ENCODE assay signal across 8 cellular contexts in genomic region chrX:40580537-40581332, GRCh38. TPM values are rescaled to one million over a fixed set of nuclear protein-coding genes. Genes with fewer than 3 reads are reported as not detected.
DNase-seq lines count a peak whose midpoint lies in the region; ATAC-seq and TF ChIP-seq lines count a peak whose summit lies in the region.

ATP6AP2 (plus strand) TSS chrX:40580970; CDS start chrX:40581066, 96 bp downstream.

- H3K79me1 ChIP-seq in H9 (ENCODE audit: insufficient read depth, low read depth, low read length, poor library complexity, severe bottlenecking), result peaks cover 6% of the 10 kb centered on the region

- DNase-seq in ELR (ENCODE audit: low read depth) (peak; percentile 94), H9 (peak; percentile 97), MG63 (peak; percentile 84), SHP77 treated with DMSO at 0.1 percent for 48 hours (lab: John Stamatoyannopoulos, UW) (peak; percentile 74), activated gamma-delta T cell (lab: John Stamatoyannopoulos, UW) (peak; percentile 67), fibroblast of the conjunctiva (ENCODE audit: low read depth) (peak; percentile 85), nephron progenitor cell (peak; percentile 83)
- DNase-seq in stimulated activated naive CD8-positive, alpha-beta T cell treated with anti-CD3 and anti-CD28 coated beads, Interleukin-15, amount 100 ng/mL, for 72 hours, result peak; percentile 82 to 92

- H3K4me3 Mint-ChIP-seq in H9 (peak within 1 kb of the TSS; percentile 83 to 88), nephron progenitor cell (peak within 1 kb of the TSS; percentile 88)
- H3K4me3 Mint-ChIP-seq in stimulated activated naive CD8-positive, alpha-beta T cell treated with anti-CD3 and anti-CD28 coated beads, Interleukin-15, amount 100 ng/mL, for 72 hours, result peak within 1 kb of the TSS; percentile 95 to 99

- H3K4ac ChIP-seq in H9 (ENCODE audit: low read depth, low read length), result no peak within 1 kb of the TSS

- H3K9ac ChIP-seq in H9 (ENCODE audit: extremely low read depth, insufficient read length, low read length), result peak within 1 kb of the TSS; percentile 75

- no peak within 1 kb of the TSS for H4K5ac ChIP-seq in H9 (ENCODE audit: insufficient read length, low read depth, low read length)

- peaks cover 10% of the 10 kb centered on the region; the same call in 1 of the 2 replicates for H3K79me2 ChIP-seq in H9 (ENCODE audit: insufficient read depth, low read length)

- no peak within 1 kb of the TSS for H2AK5ac ChIP-seq in H9 (ENCODE audit: insufficient read length, low read length)

- H2BK15ac ChIP-seq in H9 (ENCODE audit: low read depth, low read length), result no peak within 1 kb of the TSS

- H3K27ac Mint-ChIP-seq in H9 (peak within 1 kb of the TSS in 1 of 3 experiments; percentile 94; a peak in 4 of 7 replicates), nephron progenitor cell (peak within 1 kb of the TSS; percentile 45)
- peak within 1 kb of the TSS; percentile 96 to 99 for H3K27ac Mint-ChIP-seq in stimulated activated naive CD8-positive, alpha-beta T cell treated with anti-CD3 and anti-CD28 coated beads, Interleukin-15, amount 100 ng/mL, for 72 hours

- peak within 1 kb of the TSS; percentile 77 for H3K4me3 ChIP-seq in MG63

- H2AFZ ChIP-seq in H9 (ENCODE audit: low read length), result no peak within 1 kb of the TSS

- peak within 1 kb of the TSS; percentile 76 for H3K18ac ChIP-seq in H9 (ENCODE audit: insufficient read length, low read depth, low read length)

- no peak within 1 kb of the TSS for H2BK120ac ChIP-seq in H9 (ENCODE audit: low read depth, low read length, poor library complexity, severe bottlenecking)

- H3K4me2 ChIP-seq in H9 (ENCODE audit: insufficient read depth, insufficient read length, low read length), result peak within 1 kb of the TSS; percentile 80

- no peak within 1 kb of the TSS for H2BK20ac ChIP-seq in H9 (ENCODE audit: low read depth, low read length, poor library complexity, severe bottlenecking)

- H3K4me1 Mint-ChIP-seq in H9 (peaks cover 7 to 10% of the 10 kb centered on the region in 2 experiments; a peak in 3 of 4 replicates), nephron progenitor cell (peaks cover 10% of the 10 kb centered on the region)
- H3K4me1 Mint-ChIP-seq in stimulated activated naive CD8-positive, alpha-beta T cell treated with anti-CD3 and anti-CD28 coated beads, Interleukin-15, amount 100 ng/mL, for 72 hours, result peaks cover 42% of the 10 kb centered on the region

- H3T11ph ChIP-seq in H9 (ENCODE audit: low read length), result no peak within 1 kb of the TSS

- H4K20me1 ChIP-seq in H9 (ENCODE audit: control insufficient read depth, insufficient read depth, insufficient read length), result no peaks in the 10 kb centered on the region

- no peak within 1 kb of the TSS for H3K27ac ChIP-seq in H9 (ENCODE audit: insufficient read length, low read depth, low read length)

- no peak within 1 kb of the TSS for H4K91ac ChIP-seq in H9 (ENCODE audit: insufficient read length, low read depth, low read length)

- H4K8ac ChIP-seq in H9 (replicated peaks; ENCODE audit: insufficient read length, low read depth, low read length), result no peak within 1 kb of the TSS

- WGBS in H9 (ENCODE audit: extremely low coverage, insufficient read length, low lambda C conversion rate), result no CpG with 5 or more reads among the region's 89 CpGs

- no peak within 1 kb of the TSS for H2BK5ac ChIP-seq in H9 (ENCODE audit: insufficient read length, low read length)

- peaks cover 2% of the 10 kb centered on the region; the same call in 1 of the 2 replicates for H3K27me3 Mint-ChIP-seq in H9 (ENCODE audit: low read depth)
- peaks cover 10% of the 10 kb centered on the region for H3K27me3 Mint-ChIP-seq in nephron progenitor cell (ENCODE audit: low read depth, poor library complexity)
- H3K27me3 Mint-ChIP-seq in stimulated activated naive CD8-positive, alpha-beta T cell treated with anti-CD3 and anti-CD28 coated beads, Interleukin-15, amount 100 ng/mL, for 72 hours, result no peaks in the 10 kb centered on the region

- H3K36me3 Mint-ChIP-seq in H9 (ENCODE audit: insufficient read depth in 1 of 3, low read depth in 3 of 3) (peaks cover 0 to 2% (median 0%) of the 10 kb centered on the region in 3 experiments; a peak in 3 of 7 replicates), nephron progenitor cell (ENCODE audit: low read depth) (no peaks in the 10 kb centered on the region)

- H3K14ac ChIP-seq in H9 (ENCODE audit: insufficient read depth, low read length), result no peak within 1 kb of the TSS; the same call in 1 of the 2 replicates

- no peak within 1 kb of the TSS for H3K56ac ChIP-seq in H9 (ENCODE audit: insufficient read length, low read depth, low read length)

- no peaks in the 10 kb centered on the region for H3K36me3 ChIP-seq in MG63

- peaks cover 4% of the 10 kb centered on the region for H3K23me2 ChIP-seq in H9 (ENCODE audit: insufficient read length, low read depth, low read length, poor library complexity, severe bottlenecking)

- no peak within 1 kb of the TSS for H2BK12ac ChIP-seq in H9 (ENCODE audit: insufficient read length, low read depth, low read length)

- peaks cover 60% of the 10 kb centered on the region in 2 experiments for H3K9me3 Mint-ChIP-seq in H9
- H3K9me3 Mint-ChIP-seq in nephron progenitor cell, result peaks cover 22% of the 10 kb centered on the region
- no peaks in the 10 kb centered on the region for H3K9me3 Mint-ChIP-seq in stimulated activated naive CD8-positive, alpha-beta T cell treated with anti-CD3 and anti-CD28 coated beads, Interleukin-15, amount 100 ng/mL, for 72 hours

- H3K9me3 ChIP-seq in H9 (ENCODE audit: control insufficient read depth, low read depth, low read length) (no peaks in the 10 kb centered on the region), MG63 (no peaks in the 10 kb centered on the region)

- H3K27me3 ChIP-seq in H9 (ENCODE audit: insufficient read depth, low read length) (no peaks in the 10 kb centered on the region), MG63 (no peaks in the 10 kb centered on the region)

- peak; percentile 98 for ATAC-seq in stimulated activated naive CD8-positive, alpha-beta T cell treated with anti-CD3 and anti-CD28 coated beads, Interleukin-15, amount 100 ng/mL, for 72 hours

- H3K23ac ChIP-seq in H9 (ENCODE audit: insufficient read length, low read depth, low read length), result no peak within 1 kb of the TSS

- no peak for TF ChIP-seq CTCF in H9 (conservative IDR thresholded peaks at IDR 0.05)
- TF ChIP-seq CTCF in nephron progenitor cell (IDR thresholded peaks at IDR 0.05), result no peak

- H3K4me1 ChIP-seq in H9 (ENCODE audit: insufficient read depth, low read length), result no peaks in the 10 kb centered on the region

RNA-seq across cellular contexts. Expression of gene ATP6AP2, which starts in this region (rescaled TPM):
- 67.5 and 68.3 TPM in 2 replicates for total RNA-seq in H9 (2021)
- total RNA-seq in MG63 (2014; rRNA removed; shearing (Covaris generic); ENCODE audit: low replicate concordance), result 132 and 174 TPM in 2 replicates
